15 cellular contexts compared by ENCODE assay signal in the genomic region with DNA sequence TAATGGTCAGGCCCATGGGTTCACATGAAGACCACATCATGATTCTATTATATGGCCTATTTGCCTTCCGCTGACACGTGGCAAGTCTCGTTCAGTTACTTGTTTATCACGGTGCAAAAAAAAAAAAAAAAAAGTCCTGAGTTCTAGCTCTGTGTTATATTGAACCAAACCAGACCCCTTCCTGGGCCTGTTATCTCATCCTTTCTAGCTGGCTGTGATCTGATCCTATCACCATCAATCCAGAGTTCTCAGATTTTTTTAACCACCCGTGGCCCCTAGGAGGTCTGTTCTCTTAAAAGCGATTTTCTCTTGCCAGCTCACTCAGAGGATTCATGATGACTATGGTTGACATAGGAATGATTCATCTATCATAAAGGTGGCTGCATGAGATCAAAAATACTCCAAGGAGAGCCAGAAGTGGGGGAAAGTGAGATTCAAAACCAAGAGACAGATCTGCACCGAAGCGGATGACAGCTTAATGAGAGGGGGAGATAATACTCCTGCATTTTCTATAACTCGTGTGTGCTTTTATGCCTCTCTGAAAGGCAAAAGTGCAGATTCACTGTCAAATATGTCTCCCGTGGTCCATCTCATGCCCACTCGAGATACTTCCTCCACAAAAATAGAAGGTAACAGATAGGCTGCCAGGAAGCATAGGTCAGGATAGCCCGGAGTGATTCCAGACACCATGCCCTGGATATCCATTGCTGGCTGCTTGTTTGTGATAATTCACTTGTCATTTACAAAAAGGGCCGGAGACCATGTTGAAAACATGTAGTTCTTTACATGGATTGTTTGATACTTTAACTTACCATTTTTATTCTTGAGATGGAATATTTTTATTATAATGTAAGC.
A peak's percentile ranks its signal among the peaks of the same experiment; 100 is the strongest.
DNase-seq lines count a peak whose midpoint lies in the region; ATAC-seq and TF ChIP-seq lines count a peak whose summit lies in the region.
"Had no signal": no experiment of that assay in that cellular context is flagged by ENCODE, and none has a peak within 500 bp of the region (broad histone marks: within the 10 kb centered on the region; RNA-seq: fewer than 3 reads in every experiment).

No MANE protein-coding gene starts in this region.

- no peak overlapping the region for H3K4me3 Mint-ChIP-seq in neural progenitor cell
- H3K4me3 Mint-ChIP-seq: CD8-positive, alpha-beta memory T cell had no signal

- TF ChIP-seq CTCF in neural progenitor cell (IDR thresholded peaks at IDR 0.05) = no peak
- no peak for TF ChIP-seq CTCF in thyroid gland (IDR thresholded peaks at IDR 0.05)

- ATAC-seq in SK-N-SH treated with all-trans-retinoic acid at 6 μM for 48 hours = no peak
- ATAC-seq: HCT116 had no signal

- DNase-seq in NCI-H2227 treated with DMSO at 0.1 percent for 48 hours (lab: John Stamatoyannopoulos, UW) = peak; percentile 9
- DNase-seq in NCI-H2227 (lab: John Stamatoyannopoulos, UW; ENCODE audit: unreplicated experiment) = no peak
- DNase-seq in HT1080 (ENCODE audit: low read depth) = peak; percentile 77
- DNase-seq in neural progenitor cell (ENCODE audit: low spot score) = no peak
- DNase-seq in DMS53 (lab: John Stamatoyannopoulos, UW) = no peak
- DNase-seq in thyroid gland = no peak
- DNase-seq in NCI-H1105 (lab: John Stamatoyannopoulos, UW) = no peak
- DNase-seq: Caco-2; CD8-positive, alpha-beta memory T cell; GM23248 had no signal

- WGBS in thyroid gland, 2 donors = 66 to 79% methylated on average over 13 of the region's 13 CpGs

- peaks cover 2% of the 10 kb centered on the region for H3K27me3 Mint-ChIP-seq in neural progenitor cell (ENCODE audit: insufficient read depth, low read depth)

- no peaks in the 10 kb centered on the region for H3K27me3 ChIP-seq in neural progenitor cell
- no peaks in the 10 kb centered on the region for H3K27me3 ChIP-seq in thyroid gland
- H3K27me3 ChIP-seq: BLaER1 had no signal

- H3K79me2 ChIP-seq in neural progenitor cell (ENCODE audit: low read depth) = no peaks in the 10 kb centered on the region

- no peak for TF ChIP-seq POLR2A in thyroid gland (IDR thresholded peaks at IDR 0.05)

- H2AFZ ChIP-seq in neural progenitor cell (replicated peaks) = no peak overlapping the region
- H2AFZ ChIP-seq: GM23248 had no signal

- H3K27ac ChIP-seq in neural progenitor cell (no peak overlapping the region), thyroid gland (no peak overlapping the region)
- H3K27ac ChIP-seq: 22Rv1, BLaER1, GM23248, HL-60 had no signal

- no peak overlapping the region for H3K9ac ChIP-seq in neural progenitor cell
- H3K9ac ChIP-seq: BLaER1, GM23248 had no signal

- H3K4me1 ChIP-seq in neural progenitor cell = peaks cover 24% of the 10 kb centered on the region
- H3K4me1 ChIP-seq in thyroid gland = no peaks in the 10 kb centered on the region
- H3K4me1 ChIP-seq: Caco-2 had no signal

- H3K36me3 ChIP-seq in neural progenitor cell (peaks cover 15% of the 10 kb centered on the region), thyroid gland (no peaks in the 10 kb centered on the region)
- H3K36me3 ChIP-seq: BLaER1 had no signal

- H3K27ac Mint-ChIP-seq in neural progenitor cell = peak overlapping the region; percentile 2
- H3K27ac Mint-ChIP-seq: CD8-positive, alpha-beta memory T cell had no signal

- H3K4me1 Mint-ChIP-seq in neural progenitor cell = peaks cover 35% of the 10 kb centered on the region
- H3K4me1 Mint-ChIP-seq: CD8-positive, alpha-beta memory T cell had no signal

- peaks cover 3% of the 10 kb centered on the region for H3K36me3 Mint-ChIP-seq in neural progenitor cell
- H3K36me3 Mint-ChIP-seq: CD8-positive, alpha-beta memory T cell had no signal

- H3K4me3 ChIP-seq in neural progenitor cell = no peak overlapping the region
- H3K4me3 ChIP-seq in thyroid gland (replicated peaks in 1 of 3) = no peak overlapping the region
- H3K4me3 ChIP-seq: BLaER1, GM23248 had no signal

- peak overlapping the region; percentile 38 for H3K4me2 ChIP-seq in neural progenitor cell
- H3K4me2 ChIP-seq: BLaER1 had no signal

- H4K20me1 ChIP-seq in neural progenitor cell (ENCODE audit: low read depth) = no peaks in the 10 kb centered on the region
- H4K20me1 ChIP-seq: BLaER1 had no signal

- H3K9me3 Mint-ChIP-seq in neural progenitor cell = peaks cover 9% of the 10 kb centered on the region

- intact Hi-C loops in thyroid gland (cut with DNase I) = no loop called here

- peaks cover 16% of the 10 kb centered on the region for H3K9me3 ChIP-seq in neural progenitor cell (ENCODE audit: low read depth)
- H3K9me3 ChIP-seq in thyroid gland = no peaks in the 10 kb centered on the region
- H3K9me3 ChIP-seq: BLaER1, Caco-2 had no signal

- H3F3A ChIP-seq in neural progenitor cell (ENCODE audit: low read depth) = peaks cover 12% of the 10 kb centered on the region

TF ChIP-seq in SK-N-SH treated with all-trans-retinoic acid at 6 μM for 48 hours, 23 proteins besides CTCF, POLR2A, EP300 and RAD21:
- TF ChIP-seq TCF4 (CRISPR knock-in tag; IDR thresholded peaks at IDR 0.05; ENCODE audit: borderline replicate concordance) = peak; percentile 48; the same call in 1 of the 2 replicates
- no peak for TF ChIP-seq ZFP3 (CRISPR knock-in tag; IDR thresholded peaks at IDR 0.05)
- peak; percentile 28; the same call in 1 of the 2 replicates for TF ChIP-seq TSHZ2 (CRISPR knock-in tag; IDR thresholded peaks at IDR 0.05)

Comparison
In these comparisons a context has a peak if more than half of its experiments do, and no peak if none do; other contexts are left out.
1. DNase-seq: peak in NCI-H2227 treated with DMSO at 0.1 percent for 48 hours (single experiment) and HT1080 (single experiment); none in NCI-H2227 (single experiment), neural progenitor cell (single experiment), DMS53 (single experiment), thyroid gland (0 of 2) and NCI-H1105 (single experiment).